9 cellular contexts compared by ENCODE assay signal in genomic region chr13:108495686-108496363, GRCh38.
DNase-seq lines count a peak whose midpoint lies in the region; ATAC-seq and TF ChIP-seq lines count a peak whose summit lies in the region.
"Had no signal": no experiment of that assay in that cellular context is flagged by ENCODE, and none has a peak within 500 bp of the region (broad histone marks: within the 10 kb centered on the region; RNA-seq: fewer than 3 reads in every experiment).

No MANE protein-coding gene starts in this region.

- peaks cover 18% of the 10 kb centered on the region for H3K4me1 Mint-ChIP-seq in CD14-positive monocyte
- peaks cover 19% of the 10 kb centered on the region for H3K4me1 Mint-ChIP-seq in dendritic cell treated with granulocyte-macrophage colony-stimulating factor and Interleukin-4, amounts not matched to agents 40 ng/mL and 50 ng/mL, for 4 days (ENCODE audit: low read depth)
- peaks cover 3 to 24% (median 12%) of the 10 kb centered on the region in 4 donors for H3K4me1 Mint-ChIP-seq in naive thymus-derived CD8-positive, alpha-beta T cell

- no peaks in the 10 kb centered on the region for H3K79me2 ChIP-seq in osteoblast (ENCODE audit: insufficient read depth, low read length)

- H3K4me2 ChIP-seq in osteoblast (ENCODE audit: insufficient read depth, low read length): no peak overlapping the region

- TF ChIP-seq CTCF in CD14-positive monocyte (IDR thresholded peaks at IDR 0.05) (no peak), osteoblast (IDR thresholded peaks at IDR 0.05; ENCODE audit: extremely low read depth, low read depth, low read length) (no peak)

- no peaks in the 10 kb centered on the region for H3K4me1 ChIP-seq in osteoblast (ENCODE audit: insufficient read depth, low read length)

- no peak overlapping the region for H3K27ac Mint-ChIP-seq in CD14-positive monocyte
- H3K27ac Mint-ChIP-seq in dendritic cell treated with granulocyte-macrophage colony-stimulating factor and Interleukin-4, amounts not matched to agents 40 ng/mL and 50 ng/mL, for 4 days: no peak overlapping the region
- peak overlapping the region in 1 of 10 donors; percentile 3 for H3K27ac Mint-ChIP-seq in naive thymus-derived CD8-positive, alpha-beta T cell

- no peak overlapping the region for H3K27ac ChIP-seq in osteoblast (ENCODE audit: low read depth, low read length)

- peaks cover 0 to 17% (median 2%) of the 10 kb centered on the region in 7 donors for H3K9me3 Mint-ChIP-seq in CD14-positive monocyte
- no peaks in the 10 kb centered on the region for H3K9me3 Mint-ChIP-seq in dendritic cell treated with granulocyte-macrophage colony-stimulating factor and Interleukin-4, amounts not matched to agents 40 ng/mL and 50 ng/mL, for 4 days
- peaks cover 0 to 15% (median 3%) of the 10 kb centered on the region in 9 donors for H3K9me3 Mint-ChIP-seq in naive thymus-derived CD8-positive, alpha-beta T cell

- H3K4me3 ChIP-seq in osteoblast (ENCODE audit: insufficient read depth, low read length): no peak overlapping the region

- H2AFZ ChIP-seq in osteoblast (ENCODE audit: low read length): no peak overlapping the region

- ATAC-seq in naive thymus-derived CD8-positive, alpha-beta T cell: peak in 1 of 2 donors; percentile 20
- ATAC-seq in GM19467 (IDR thresholded peaks at IDR 0.05; ENCODE audit: unreplicated experiment): no peak

- DNase-seq in CD14-positive monocyte (ENCODE audit: low spot score) (no peak), NCI-H1105 treated with DMSO at 0.1 percent for 48 hours (lab: John Stamatoyannopoulos, UW) (peak; percentile 47), NCI-H82 (lab: John Stamatoyannopoulos, UW) (no peak), SIG-M5 (lab: John Stamatoyannopoulos, UW) (no peak), osteoblast (ENCODE audit: insufficient read length, low spot score, missing footprints) (no peak)
- peak in 1 of 10 donors; percentile 12 for DNase-seq in naive thymus-derived CD8-positive, alpha-beta T cell
- DNase-seq: amniotic stem cell had no signal

- POLR2A ChIA-PET in naive thymus-derived CD8-positive, alpha-beta T cell (lab: Charles Lee): no interaction called here

- H3K4me3 Mint-ChIP-seq in CD14-positive monocyte: peak overlapping the region; percentile 70 to 91
- peak overlapping the region; percentile 39 for H3K4me3 Mint-ChIP-seq in dendritic cell treated with granulocyte-macrophage colony-stimulating factor and Interleukin-4, amounts not matched to agents 40 ng/mL and 50 ng/mL, for 4 days
- H3K4me3 Mint-ChIP-seq in naive thymus-derived CD8-positive, alpha-beta T cell: peak overlapping the region in 7 of 10 donors; percentile 43 to 78 (median 64)

- H3K9me3 ChIP-seq in osteoblast (ENCODE audit: low read depth, low read length): no peaks in the 10 kb centered on the region

- H3K27me3 Mint-ChIP-seq in CD14-positive monocyte (ENCODE audit: low read depth in 3 of 3): peaks cover 47 to 59% (median 47%) of the 10 kb centered on the region in 3 donors
- peaks cover 43% of the 10 kb centered on the region for H3K27me3 Mint-ChIP-seq in dendritic cell treated with granulocyte-macrophage colony-stimulating factor and Interleukin-4, amounts not matched to agents 40 ng/mL and 50 ng/mL, for 4 days
- H3K27me3 Mint-ChIP-seq in naive thymus-derived CD8-positive, alpha-beta T cell: peaks cover 25 to 58% (median 41%) of the 10 kb centered on the region in 5 donors

- intact Hi-C loops in CD14-positive monocyte (cut with micrococcal nuclease): no loop called here
- intact Hi-C loops in dendritic cell treated with granulocyte-macrophage colony-stimulating factor and Interleukin-4, amounts not matched to agents 40 ng/mL and 50 ng/mL, for 4 days (cut with micrococcal nuclease): no loop called here

- H3K27me3 ChIP-seq in osteoblast (ENCODE audit: insufficient read depth, low read length): no peaks in the 10 kb centered on the region

- H3K36me3 ChIP-seq in osteoblast (ENCODE audit: insufficient read depth, low read length): no peaks in the 10 kb centered on the region

- peaks cover 0 to 5% of the 10 kb centered on the region in 2 donors for H3K36me3 Mint-ChIP-seq in CD14-positive monocyte
- no peaks in the 10 kb centered on the region for H3K36me3 Mint-ChIP-seq in dendritic cell treated with granulocyte-macrophage colony-stimulating factor and Interleukin-4, amounts not matched to agents 40 ng/mL and 50 ng/mL, for 4 days (ENCODE audit: low read depth)
- peaks cover 0 to 9% (median 0%) of the 10 kb centered on the region in 3 donors for H3K36me3 Mint-ChIP-seq in naive thymus-derived CD8-positive, alpha-beta T cell

- no peaks in the 10 kb centered on the region for H4K20me1 ChIP-seq in osteoblast (ENCODE audit: insufficient read depth, low read length)
